Comparison of ENCODE assay signal across 23 cellular contexts in the genomic region with DNA sequence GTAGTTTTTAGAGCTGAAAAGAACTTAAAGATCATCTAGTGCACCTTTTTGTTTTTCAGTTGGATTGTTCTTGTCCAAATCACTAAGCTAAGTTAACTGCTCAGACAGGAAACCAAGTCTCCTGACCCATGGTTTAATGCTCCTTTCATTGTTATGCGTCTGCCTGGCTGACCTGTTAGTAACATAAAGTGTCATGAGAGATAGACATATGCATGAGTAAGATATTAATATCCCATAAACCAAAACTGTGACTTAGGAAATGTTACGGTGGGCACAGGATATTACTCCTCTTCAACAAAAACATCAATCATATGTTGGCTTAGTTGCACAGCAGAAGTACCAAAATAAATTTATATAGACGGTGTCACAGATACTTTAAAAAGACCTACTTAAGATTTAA.
"Had no signal": no experiment of that assay in that cellular context is flagged by ENCODE, and none has a peak within 500 bp of the region (broad histone marks: within the 10 kb centered on the region; RNA-seq: fewer than 3 reads in every experiment).

No MANE protein-coding gene starts in this region.

- H3K9me3 ChIP-seq: SJCRH30 had no signal

- H3K36me3 ChIP-seq: MG63, SJCRH30 had no signal

- H3K27me3 ChIP-seq: MG63, SJCRH30 had no signal

- H3K27ac ChIP-seq: RWPE1, SJCRH30 had no signal

- DNase-seq: IMR-90, Karpas-422, KG1, MG63, NCI-H1092, NCI-H1105 treated with DMSO at 0.1 percent for 48 hours, NCI-H1417 treated with DMSO at 0.1 percent for 48 hours, NCI-H146, NCI-H1694 treated with DMSO at 0.1 percent for 48 hours, NCI-H1930, NCI-H2081, NCI-H2107, NCI-H2227 treated with DMSO at 0.1 percent for 48 hours, NCI-H524 treated with DMSO at 0.1 percent for 48 hours, NCI-H69, NCI-H774, SHP77 treated with DMSO at 0.1 percent for 48 hours, SJCRH30 had no signal

- H3K4me3 ChIP-seq: MG63, SJCRH30 had no signal

- ATAC-seq: HepG2, Panc1, Right ventricle myocardium inferior, SK-N-SH treated with all-trans-retinoic acid at 6 μM for 48 hours had no signal
